In genomic region chr22:46737976-46738641, GRCh38 we compare ENCODE assay signal across 8 cellular contexts. TPM values are rescaled to one million over a fixed set of nuclear protein-coding genes. Genes with fewer than 3 reads are reported as not detected.
DNase-seq lines count a peak whose midpoint lies in the region; ATAC-seq, FAIRE-seq and TF ChIP-seq lines count a peak whose summit lies in the region.

A gene with protein sequence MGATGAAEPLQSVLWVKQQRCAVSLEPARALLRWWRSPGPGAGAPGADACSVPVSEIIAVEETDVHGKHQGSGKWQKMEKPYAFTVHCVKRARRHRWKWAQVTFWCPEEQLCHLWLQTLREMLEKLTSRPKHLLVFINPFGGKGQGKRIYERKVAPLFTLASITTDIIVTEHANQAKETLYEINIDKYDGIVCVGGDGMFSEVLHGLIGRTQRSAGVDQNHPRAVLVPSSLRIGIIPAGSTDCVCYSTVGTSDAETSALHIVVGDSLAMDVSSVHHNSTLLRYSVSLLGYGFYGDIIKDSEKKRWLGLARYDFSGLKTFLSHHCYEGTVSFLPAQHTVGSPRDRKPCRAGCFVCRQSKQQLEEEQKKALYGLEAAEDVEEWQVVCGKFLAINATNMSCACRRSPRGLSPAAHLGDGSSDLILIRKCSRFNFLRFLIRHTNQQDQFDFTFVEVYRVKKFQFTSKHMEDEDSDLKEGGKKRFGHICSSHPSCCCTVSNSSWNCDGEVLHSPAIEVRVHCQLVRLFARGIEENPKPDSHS (minus strand): TSS chr22:46738252. CDS start chr22:46738148, 104 bp downstream.

- DNase-seq in ACHN = peak; percentile 73
- peak; percentile 18 for DNase-seq in T1000 (lab: John Stamatoyannopoulos, UW)
- DNase-seq in GM12878 (ENCODE audit: low read depth, low spot score) = no peak
- DNase-seq in hepatocyte (ENCODE audit: low spot score) = peak; percentile 87
- no peak for DNase-seq in pulmonary artery endothelial cell (ENCODE audit: low read depth, low spot score)
- no peak for DNase-seq in OCI-M2 (lab: John Stamatoyannopoulos, UW; ENCODE audit: unreplicated experiment)

- TF ChIP-seq POLR2A in GM12878 (IDR thresholded peaks at IDR 0.05; ENCODE audit: low read depth, low read length) = peak; percentile 56; the same call in 1 of the 2 replicates

- H3K4me1 ChIP-seq in GM12878 (ENCODE audit: control insufficient read depth, insufficient read depth, low read length) (peaks cover 30% of the 10 kb centered on the region), hepatocyte (ENCODE audit: insufficient read depth) (peaks cover 71% of the 10 kb centered on the region)

- peaks cover 24% of the 10 kb centered on the region for H3K36me3 ChIP-seq in KOPT-K1 (ENCODE audit: insufficient read depth, low read length)
- H3K36me3 ChIP-seq in GM12878 (ENCODE audit: control insufficient read depth in 2 of 2, insufficient read depth in 2 of 2, low read length in 1 of 2) = no peaks in the 10 kb centered on the region
- H3K36me3 ChIP-seq in hepatocyte (replicated peaks; ENCODE audit: insufficient read depth, low read depth) = no peaks in the 10 kb centered on the region

- POLR2A ChIA-PET in GM12878 (lab: Charles Lee) = no interaction called here

- SMC1A ChIA-PET in GM12878 (lab: Charles Lee; ENCODE audit: uncharacterized antibody, unreplicated experiment) = interaction anchor here (1.1 kb wide), 1 partner anchor 20 kb away, joined by 5 read pairs; no protein-coding TSS in a partner anchor

- 0% methylated on average over 14 of the region's 99 CpGs for WGBS in GM12878 (ENCODE audit: insufficient coverage, insufficient replicate concordance, low lambda C conversion rate, missing lambda C conversion rate)
- under 1% methylated on average over 56 of the region's 99 CpGs for WGBS in hepatocyte (ENCODE audit: low lambda C conversion rate, missing lambda C conversion rate)

- H2AFZ ChIP-seq in GM12878 (ENCODE audit: control insufficient read depth, low read depth, low read length) (peak within 1 kb of the TSS; percentile 67), hepatocyte (peak within 1 kb of the TSS; percentile 94)

- no peaks in the 10 kb centered on the region for H3K9me2 ChIP-seq in hepatocyte (replicated peaks; ENCODE audit: insufficient read depth)

- peak; percentile 45 for ATAC-seq in GM18909 (IDR thresholded peaks at IDR 0.05; ENCODE audit: poor library complexity, unreplicated experiment)
- peak; percentile 61 for ATAC-seq in GM12878

- RAD21 ChIA-PET in GM12878 (lab: Charles Lee; ENCODE audit: unreplicated experiment) = interaction anchor here (2.0 kb wide), 1 partner anchor 65 kb away, joined by 12 read pairs; no protein-coding TSS in a partner anchor

- CTCF ChIA-PET in GM12878 (lab: Yijun Ruan, JAX) = interaction anchor here (0.9 to 2.9 kb wide), 6 partner anchors 11 to 63 kb away, joined by 3 to 15 read pairs (median 4); no protein-coding TSS in a partner anchor

- TF ChIP-seq CTCF in GM12878 (IDR thresholded peaks at IDR 0.05 in 2 of 3, conservative IDR thresholded peaks at IDR 0.05 in 1 of 3; ENCODE audit: control insufficient read depth in 2 of 3, extremely low read depth in 1 of 3, insufficient read depth in 1 of 3, low read depth in 3 of 3, low read length in 3 of 3) (no peak), hepatocyte (IDR thresholded peaks at IDR 0.05; ENCODE audit: poor library complexity) (no peak)

- no TSS peak for BruUV-seq in GM12878 (replicated peaks; lab: Mats Ljungman, UMichigan)

- in situ Hi-C loops in ACHN (cut with HindIII; ENCODE audit: low pct_ligation_motif_present, low pct_unique_long_range_greater_than_20kb, low sequenced_read_pairs) = no loop called here
- in situ Hi-C loops in GM12878 (cut with MboI) = no loop called here

- no peak for TF ChIP-seq RAD21 in GM12878 (IDR thresholded peaks at IDR 0.05; ENCODE audit: insufficient read depth, low read depth, low read length)

- no peak for FAIRE-seq in GM12878 (lab: Jason Lieb, UNC)

- H3K27me3 ChIP-seq in GM12878 (replicated peaks in 1 of 2; ENCODE audit: control insufficient read depth in 2 of 2, insufficient read depth in 2 of 2, low read length in 1 of 2) (no peaks in the 10 kb centered on the region), hepatocyte (no peaks in the 10 kb centered on the region)

- H3K27ac ChIP-seq in KOPT-K1 (ENCODE audit: low read depth, low read length, poor library complexity, severe bottlenecking) = peak within 1 kb of the TSS; percentile 88
- H3K27ac ChIP-seq in GM12878 (ENCODE audit: control insufficient read depth, insufficient read depth) = peak within 1 kb of the TSS; percentile 63
- peak within 1 kb of the TSS; percentile 99 for H3K27ac ChIP-seq in hepatocyte

- H3K79me2 ChIP-seq in GM12878 (ENCODE audit: control insufficient read depth, insufficient read depth, low read length) (peaks cover 37% of the 10 kb centered on the region), hepatocyte (peaks cover 66% of the 10 kb centered on the region)

- H4K20me1 ChIP-seq in GM12878 (ENCODE audit: control insufficient read depth, insufficient read depth) (peaks cover 3% of the 10 kb centered on the region; the same call in 1 of the 2 replicates), hepatocyte (ENCODE audit: insufficient read depth, poor library complexity, severe bottlenecking) (peaks cover 45% of the 10 kb centered on the region)

- peak within 1 kb of the TSS; percentile 75 for H3K9ac ChIP-seq in GM12878 (ENCODE audit: control insufficient read depth, insufficient read depth, low read length)

- no peak for TF ChIP-seq EP300 in GM12878 (IDR thresholded peaks at IDR 0.05; ENCODE audit: borderline replicate concordance in 1 of 2, control insufficient read depth in 1 of 2, low read depth in 2 of 2, low read length in 2 of 2)

- no peaks in the 10 kb centered on the region for H3K9me3 ChIP-seq in KOPT-K1 (ENCODE audit: insufficient read depth, low read length, poor library complexity, severe bottlenecking)
- no peaks in the 10 kb centered on the region; the same call in 2 of the 3 replicates for H3K9me3 ChIP-seq in GM12878 (replicated peaks; ENCODE audit: control insufficient read depth, insufficient read depth, low read length)
- no peaks in the 10 kb centered on the region for H3K9me3 ChIP-seq in hepatocyte (ENCODE audit: low read depth)

- H3K4me3 ChIP-seq in GM12878 (peak within 1 kb of the TSS; percentile 96), hepatocyte (peak within 1 kb of the TSS; percentile 98)

- intact Hi-C loops in GM12878 (cut with micrococcal nuclease; ENCODE audit: unreplicated experiment) = loop anchor here (5.0 kb wide), 2 partner anchors 151 to 176 kb away; no protein-coding TSS in a partner anchor

- H3K4me2 ChIP-seq in GM12878 (ENCODE audit: control insufficient read depth, insufficient read depth) = peak within 1 kb of the TSS; percentile 79
- H3K4me2 ChIP-seq in hepatocyte = peak within 1 kb of the TSS; percentile 97

TF ChIP-seq in GM12878, 131 proteins besides CTCF, POLR2A, EP300 and RAD21 (continues in another document):
- TF ChIP-seq IKZF1 (conservative IDR thresholded peaks at IDR 0.05) = 0 out of 2 replicates have a peak, but pooled peaks have one; percentile 24
- TF ChIP-seq CREB1 (IDR thresholded peaks at IDR 0.05; ENCODE audit: low read depth) = 0 out of 2 replicates have a peak, but pooled peaks have one; percentile 28
- TF ChIP-seq STAT3 (IDR thresholded peaks at IDR 0.05; ENCODE audit: low read depth, low read length) = no peak
- no peak for TF ChIP-seq CHD2 (IDR thresholded peaks at IDR 0.05; ENCODE audit: borderline replicate concordance, low read depth, low read length)
- 0 out of 2 replicates have a peak, but pooled peaks have one; percentile 0 for TF ChIP-seq YY1 (IDR thresholded peaks at IDR 0.05; ENCODE audit: low read depth, low read length)
- no peak for TF ChIP-seq RAD51 (IDR thresholded peaks at IDR 0.05)
- 0 out of 2 replicates have a peak, but pooled peaks have one; percentile 20 for TF ChIP-seq BACH1 (IDR thresholded peaks at IDR 0.05; ENCODE audit: borderline replicate concordance)
- no peak for TF ChIP-seq RCOR1 (conservative IDR thresholded peaks at IDR 0.05; ENCODE audit: low read depth, low read length)
- TF ChIP-seq ASH2L (IDR thresholded peaks at IDR 0.05; ENCODE audit: borderline replicate concordance, low read depth) = no peak
- no peak for TF ChIP-seq SIN3A (IDR thresholded peaks at IDR 0.05; ENCODE audit: low read depth, low read length)
- 0 out of 2 replicates have a peak, but pooled peaks have one; percentile 15 for TF ChIP-seq GATAD2B (conservative IDR thresholded peaks at IDR 0.05; ENCODE audit: low read depth)
- TF ChIP-seq, protein P1, sequence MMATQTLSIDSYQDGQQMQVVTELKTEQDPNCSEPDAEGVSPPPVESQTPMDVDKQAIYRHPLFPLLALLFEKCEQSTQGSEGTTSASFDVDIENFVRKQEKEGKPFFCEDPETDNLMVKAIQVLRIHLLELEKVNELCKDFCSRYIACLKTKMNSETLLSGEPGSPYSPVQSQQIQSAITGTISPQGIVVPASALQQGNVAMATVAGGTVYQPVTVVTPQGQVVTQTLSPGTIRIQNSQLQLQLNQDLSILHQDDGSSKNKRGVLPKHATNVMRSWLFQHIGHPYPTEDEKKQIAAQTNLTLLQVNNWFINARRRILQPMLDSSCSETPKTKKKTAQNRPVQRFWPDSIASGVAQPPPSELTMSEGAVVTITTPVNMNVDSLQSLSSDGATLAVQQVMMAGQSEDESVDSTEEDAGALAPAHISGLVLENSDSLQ (IDR thresholded peaks at IDR 0.05) = no peak
- TF ChIP-seq MYB (IDR thresholded peaks at IDR 0.05; ENCODE audit: borderline replicate concordance, low read depth, low read length) = no peak

RNA-seq across cellular contexts. Expression of the gene that starts here (rescaled TPM):
- total RNA-seq in GM12878 (2013; cell fraction: nucleolus; rRNA removed) = 35.5 and 35.9 TPM in 2 replicates
- total RNA-seq in GM12878 (2014; rRNA removed) = 40.3 and 40.6 TPM in 2 replicates
- total RNA-seq in GM12878 (2014; rRNA removed; fragmentation: Illumina TruSeq; extraction: Trizol) = 30.8 and 32.6 TPM in 2 replicates
- total RNA-seq in GM12878 (2021) = 41.1 and 42.0 TPM in 2 replicates
- polyA plus RNA-seq in GM12878 (2011; ENCODE audit: low read depth) = 11.5 TPM
- polyA plus RNA-seq in GM12878 (2011; rRNA removed) = 25.3 and 27.8 TPM in 2 replicates
- 28.7 and 34.2 TPM in 2 replicates for polyA plus RNA-seq in GM12878 (2011; cell fraction: cytosol; rRNA removed)
- 14.9 and 21.7 TPM in 2 replicates for polyA plus RNA-seq in GM12878 (2011; cell fraction: nucleus; rRNA removed)
- 18.6 and 19.3 TPM in 2 replicates for polyA plus RNA-seq in GM12878 (2012)
- 15.3 and 26.8 TPM in 2 replicates for polyA plus RNA-seq in GM12878 (2014; fragmentation: Illumina TruSeq; extraction: Trizol)
- polyA plus RNA-seq in GM12878 (2014; fragmentation: Nextera tagmentation; extraction: Ambion mirVana) = 1 to 10 TPM; 4.0 to 5.8 TPM
- 39.8 and 46.9 TPM in 2 replicates for polyA plus RNA-seq in GM12878 (2014; rRNA removed)
- polyA plus RNA-seq in GM12878 (2016; fragmentation: Nextera tagmentation; extraction: Ambion mirVana) = 10 to 100 TPM; 26.9 to 35.6 TPM
- 37.7 and 40.8 TPM in 2 replicates for polyA minus RNA-seq in GM12878 (2011; rRNA and poly(A)+ RNA removed)
- polyA minus RNA-seq in GM12878 (2011; cell fraction: cytosol; rRNA and poly(A)+ RNA removed) = 13.1 and 15.7 TPM in 2 replicates
- polyA minus RNA-seq in GM12878 (2011; cell fraction: nucleus; rRNA and poly(A)+ RNA removed) = 10.8 and 24.0 TPM in 2 replicates
- total RNA-seq in hepatocyte = 48.0 and 59.0 TPM in 2 replicates
- polyA plus RNA-seq in hepatocyte = 33.1 and 38.6 TPM in 2 replicates
- total RNA-seq in pulmonary artery endothelial cell = 101 and 103 TPM in 2 replicates

Comparison
In these comparisons a context has a peak if more than half of its experiments do, and no peak if none do; other contexts are left out.
1. DNase-seq: peak in ACHN (single experiment), T1000 (single experiment) and hepatocyte (single experiment); none in GM12878 (single experiment), pulmonary artery endothelial cell (single experiment) and OCI-M2 (single experiment).
2. Peak in every context shown above with its lines, with median percentiles within 50 percentile points of each other: H3K27ac ChIP-seq.